ENCODE assay signal across 31 cellular contexts in genomic region chr2:1363367-1363766, GRCh38. TPM values are rescaled to one million over a fixed set of nuclear protein-coding genes. Genes with fewer than 3 reads are reported as not detected.
DNase-seq lines count a peak whose midpoint lies in the region; ATAC-seq, FAIRE-seq and TF ChIP-seq lines count a peak whose summit lies in the region.
"Had no signal": no experiment of that assay in that cellular context is flagged by ENCODE, and none has a peak within 500 bp of the region (broad histone marks: within the 10 kb centered on the region; RNA-seq: fewer than 3 reads in every experiment).

No MANE protein-coding gene starts in this region.

- H2AFZ ChIP-seq in Karpas-422 (ENCODE audit: low read length) = no peak overlapping the region

- H3K36me3 ChIP-seq in Karpas-422 (ENCODE audit: insufficient read depth, low read length) (no peaks in the 10 kb centered on the region), body of pancreas (replicated peaks in 1 of 2; ENCODE audit: insufficient read depth in 1 of 2, low read depth in 2 of 2) (no peaks in the 10 kb centered on the region), pancreas (no peaks in the 10 kb centered on the region)
- H3K36me3 ChIP-seq: BE2C, BLaER1 had no signal

- no peaks in the 10 kb centered on the region for H3K9me2 ChIP-seq in Karpas-422 (replicated peaks; ENCODE audit: insufficient read depth, low read length)

- H3K9me3 ChIP-seq in Karpas-422 (ENCODE audit: low read length) (no peaks in the 10 kb centered on the region), body of pancreas (no peaks in the 10 kb centered on the region), pancreas (no peaks in the 10 kb centered on the region)
- H3K9me3 ChIP-seq: BE2C, BLaER1 had no signal

- DNase-seq in Karpas-422 = peak; percentile 7
- peak in 2 of 4 donors; percentile 63 to 74 for DNase-seq in body of pancreas
- DNase-seq in pancreas = peak in 1 of 6 donors; percentile 42
- DNase-seq: 8988T; ACHN; BE2C; C1 segment of cervical spinal cord; CD4-positive, alpha-beta memory T cell; CD4-positive, CD25-positive, alpha-beta regulatory T cell; CD8-positive, alpha-beta memory T cell; COR-L47; DMS 273 treated with DMSO at 0.1 percent for 48 hours; DMS153; DMS53; DMS79; DND-41; EL; GDM1 had no signal

- ATAC-seq in body of pancreas (peak; percentile 16), pancreas (peak; percentile 9 to 64 (median 50)), GM19395 (IDR thresholded peaks at IDR 0.05; ENCODE audit: unreplicated experiment) (no peak), GM18520 (IDR thresholded peaks at IDR 0.05; ENCODE audit: unreplicated experiment) (no peak)
- ATAC-seq: GM12878 had no signal

- no peaks in the 10 kb centered on the region for H4K20me1 ChIP-seq in Karpas-422 (ENCODE audit: insufficient read depth, low read depth, low read length)
- H4K20me1 ChIP-seq: BLaER1 had no signal

- H3K27ac ChIP-seq in Karpas-422 (ENCODE audit: low read length) (no peak overlapping the region), body of pancreas (peak overlapping the region in 2 of 4 donors; percentile 42 to 60), pancreas (no peak overlapping the region)
- H3K27ac ChIP-seq: BLaER1 had no signal

- H3K4me1 ChIP-seq in Karpas-422 (ENCODE audit: low read length) = no peaks in the 10 kb centered on the region
- peaks cover 40% of the 10 kb centered on the region for H3K4me1 ChIP-seq in body of pancreas
- peaks cover 3 to 10% (median 7%) of the 10 kb centered on the region in 3 donors for H3K4me1 ChIP-seq in pancreas
- H3K4me1 ChIP-seq: BE2C had no signal

- H3K4me2 ChIP-seq in Karpas-422 (ENCODE audit: low read depth, low read length, poor library complexity, severe bottlenecking) = no peak overlapping the region
- H3K4me2 ChIP-seq: BLaER1 had no signal

- FAIRE-seq in pancreas (lab: Jason Lieb, UNC) = no peak
- FAIRE-seq: A204.1, GM12878, GM12892, GM18507, GM19239 had no signal

- H3K27me3 ChIP-seq in Karpas-422 (ENCODE audit: low read length) (no peaks in the 10 kb centered on the region), body of pancreas (no peaks in the 10 kb centered on the region), pancreas (no peaks in the 10 kb centered on the region)
- H3K27me3 ChIP-seq: BE2C, BLaER1 had no signal

- no peaks in the 10 kb centered on the region for H3K79me2 ChIP-seq in Karpas-422 (ENCODE audit: low read length)

- intact Hi-C loops in body of pancreas (cut with DNase I) = no loop called here
- intact Hi-C loops in pancreas (cut with DNase I) = no loop called here

- no peak overlapping the region for H3K9ac ChIP-seq in Karpas-422 (ENCODE audit: low read length)
- H3K9ac ChIP-seq: BLaER1 had no signal

- H3K4me3 ChIP-seq in Karpas-422 (ENCODE audit: low read length) (no peak overlapping the region), body of pancreas (no peak overlapping the region), pancreas (no peak overlapping the region)
- H3K4me3 ChIP-seq: BLaER1, GM12878 had no signal

- 20 to 25% methylated on average over 2 of the region's 2 CpGs for WGBS in body of pancreas, 2 donors
- WGBS in pancreas, 2 donors = 20 to 48% methylated on average over 2 of the region's 2 CpGs

- TF ChIP-seq POLR2A in body of pancreas (IDR thresholded peaks at IDR 0.05) = no peak

- TF ChIP-seq CTCF in body of pancreas (IDR thresholded peaks at IDR 0.05) (no peak), pancreas (IDR thresholded peaks at IDR 0.05) (no peak)

RNA-seq across cellular contexts. Expression of gene TPO, which starts 49.9 kb away (rescaled TPM):
- total RNA-seq in Karpas-422 (2014; rRNA removed; shearing (Covaris generic); ENCODE audit: low replicate concordance) = not detected in 2 replicates
- 1 to 10 TPM; 1.0 to 4.3 TPM for total RNA-seq in body of pancreas
- under 1 TPM in 5 of 6 donors, not detected in 1; 0.19 to 0.83 (median 0.49) TPM for total RNA-seq in pancreas
- polyA plus RNA-seq in pancreas = 1 to 10 TPM; 2.2 to 8.2 TPM
- total RNA-seq: A673; CD4-positive, alpha-beta memory T cell; CD8-positive, alpha-beta memory T cell; Daoy; G401; GM12878 had no signal
- polyA plus RNA-seq: AG04450, CD14-positive monocyte had no signal

Comparison
In these comparisons a context has a peak if more than half of its experiments do, and no peak if none do; other contexts are left out.
1. ATAC-seq: peak in body of pancreas (single experiment) and pancreas (4 of 4); none in GM19395 (single experiment) and GM18520 (single experiment).